Comparison of ENCODE assay signal across 8 cellular contexts in the genomic region with DNA sequence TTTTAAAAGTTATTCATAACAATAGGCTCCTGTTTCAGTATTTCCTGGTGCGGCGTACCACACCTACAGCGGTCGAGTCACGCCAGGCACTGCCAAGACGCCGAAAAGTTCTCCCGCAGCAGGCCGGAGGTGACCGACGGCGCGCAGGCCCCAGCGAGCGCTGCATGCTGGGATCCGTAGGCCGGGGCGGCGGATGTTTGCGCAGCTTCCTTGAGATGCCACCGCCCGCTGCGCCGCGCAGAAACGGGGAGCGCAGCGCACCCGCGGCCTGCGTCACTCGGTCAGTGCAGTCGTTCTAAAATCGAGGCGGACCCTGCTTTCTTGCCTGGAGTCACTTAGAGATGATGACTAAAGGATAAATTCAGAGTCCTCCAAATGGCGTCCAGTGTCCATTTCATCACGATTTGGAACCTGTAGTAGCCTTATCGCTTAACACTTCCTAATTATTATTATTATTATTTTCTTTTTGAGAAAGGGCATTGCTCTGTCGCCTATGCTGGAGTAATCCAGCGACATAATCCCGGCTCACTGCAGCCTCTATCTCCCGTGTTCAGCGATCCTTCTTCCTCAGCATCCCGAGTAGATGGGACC. TPM values are rescaled to one million over a fixed set of nuclear protein-coding genes. Genes with fewer than 3 reads are reported as not detected.
DNase-seq lines count a peak whose midpoint lies in the region; ATAC-seq and TF ChIP-seq lines count a peak whose summit lies in the region.

No MANE protein-coding gene starts in this region.

- H3K9me3 Mint-ChIP-seq in progenitor cell of endocrine pancreas (ENCODE audit: low read depth) = no peaks in the 10 kb centered on the region

- no peaks in the 10 kb centered on the region for H3K36me3 ChIP-seq in upper lobe of right lung

- intact Hi-C loops in left cardiac atrium (cut with DNase I) = loop anchor here in 1 of 2 donors (5.0 kb wide), 1 partner anchor 291 kb away; no protein-coding TSS in a partner anchor
- intact Hi-C loops in upper lobe of right lung (cut with DNase I) = no loop called here

- DNase-seq in GM12865 (ENCODE audit: low read depth) (peak; percentile 98), NCI-H1105 treated with DMSO at 0.1 percent for 48 hours (lab: John Stamatoyannopoulos, UW) (peak; percentile 78), SW480 (ENCODE audit: low spot score) (peak; percentile 87), left cardiac atrium (peak; percentile 95), progenitor cell of endocrine pancreas (ENCODE audit: low spot score, unreplicated experiment) (peak; percentile 76), upper lobe of right lung (peak; percentile 97)

- peaks cover 8% of the 10 kb centered on the region for H3K4me1 ChIP-seq in upper lobe of right lung

- H3K27ac ChIP-seq in adipose tissue (ENCODE audit: low read depth, low read length) (peak overlapping the region; percentile 88), upper lobe of right lung (peak overlapping the region; percentile 92)

- no peaks in the 10 kb centered on the region for H3K27me3 Mint-ChIP-seq in progenitor cell of endocrine pancreas

- no peaks in the 10 kb centered on the region for H3K27me3 ChIP-seq in upper lobe of right lung

- peak; percentile 78 for ATAC-seq in HG02642 (IDR thresholded peaks at IDR 0.05; ENCODE audit: poor library complexity, unreplicated experiment)
- peak; percentile 94 to 95 for ATAC-seq in left cardiac atrium
- peak; percentile 96 for ATAC-seq in upper lobe of right lung

- H3K4me3 Mint-ChIP-seq in progenitor cell of endocrine pancreas (ENCODE audit: low read depth) = peak overlapping the region; percentile 85

- no peaks in the 10 kb centered on the region for H3K36me3 Mint-ChIP-seq in progenitor cell of endocrine pancreas (ENCODE audit: insufficient read depth)

- H3K4me3 ChIP-seq in GM12865 (ENCODE audit: low read depth, low read length) (peak overlapping the region; percentile 94), upper lobe of right lung (peak overlapping the region; percentile 86)

- H3K9me3 ChIP-seq in upper lobe of right lung = no peaks in the 10 kb centered on the region

- 1 to 3% (median 2%) methylated on average over 44 of the region's 44 CpGs for WGBS in adipose tissue, 3 donors

- H3K4me1 Mint-ChIP-seq in progenitor cell of endocrine pancreas (ENCODE audit: low read depth) = peaks cover 27% of the 10 kb centered on the region

- TF ChIP-seq CTCF in GM12865 (IDR thresholded peaks at IDR 0.05; ENCODE audit: insufficient read depth, low read depth, low read length, missing control alignments) (no peak), progenitor cell of endocrine pancreas (IDR thresholded peaks at IDR 0.05; ENCODE audit: unreplicated experiment) (no peak), upper lobe of right lung (IDR thresholded peaks at IDR 0.05) (no peak)

- peak overlapping the region; percentile 99 for H3K27ac Mint-ChIP-seq in progenitor cell of endocrine pancreas

RNA-seq across cellular contexts. Expression of a gene that starts 1.3 kb away (rescaled TPM):
- under 1 TPM; 0.25 to 0.45 (median 0.37) TPM for polyA plus RNA-seq in adipose tissue
- total RNA-seq in left cardiac atrium (1 to 10 TPM in 1 of 2 donors, under 1 TPM in 1; 0.39 to 1.6 TPM), progenitor cell of endocrine pancreas (25.6 and 25.9 TPM in 2 replicates), upper lobe of right lung (0.93 TPM)

RNA-seq across cellular contexts. Expression of a gene that starts 17.8 kb away (rescaled TPM):
- polyA plus RNA-seq in adipose tissue = 1 to 10 TPM; 6.2 to 8.4 (median 6.4) TPM
- 10 to 100 TPM; 42.4 to 46.1 TPM for total RNA-seq in left cardiac atrium
- total RNA-seq in progenitor cell of endocrine pancreas = 60.1 TPM in 2 replicates
- 35.2 TPM for total RNA-seq in upper lobe of right lung

Comparison
In these comparisons a context has a peak if more than half of its experiments do, and no peak if none do; other contexts are left out.
1. Peak in every context shown above with its lines: DNase-seq, ATAC-seq, H3K4me3 ChIP-seq and H3K27ac ChIP-seq.
2. RNA of a gene that starts 1.3 kb away (total RNA-seq): 25.6 to 25.9 TPM in progenitor cell of endocrine pancreas; 0.39 to 1.6 TPM in left cardiac atrium and 0.93 TPM in upper lobe of right lung (single experiment); every median in the first group is over 10 times any median in the second.